13 cellular contexts compared by ENCODE assay signal in genomic region chr10:124493191-124493936, GRCh38. TPM values are rescaled to one million over a fixed set of nuclear protein-coding genes. Genes with fewer than 3 reads are reported as not detected.
DNase-seq lines count a peak whose midpoint lies in the region; ATAC-seq, FAIRE-seq and TF ChIP-seq lines count a peak whose summit lies in the region.
"Had no signal": no experiment of that assay in that cellular context is flagged by ENCODE, and none has a peak within 500 bp of the region (broad histone marks: within the 10 kb centered on the region; RNA-seq: fewer than 3 reads in every experiment).

No MANE protein-coding gene starts in this region.

- peaks cover 1% of the 10 kb centered on the region for H3K36me3 Mint-ChIP-seq in activated naive CD4-positive, alpha-beta T cell treated with anti-CD3 and anti-CD28 coated beads, Interleukin-2, amount 50 U/mL, for 24 hours

- no peaks in the 10 kb centered on the region; the same call in 1 of the 2 replicates for H3K79me1 ChIP-seq in H1 (ENCODE audit: low read depth, low read length)

- peak overlapping the region; percentile 55 for H3K4me3 Mint-ChIP-seq in activated naive CD4-positive, alpha-beta T cell treated with anti-CD3 and anti-CD28 coated beads, Interleukin-2, amount 50 U/mL, for 24 hours

- no peak overlapping the region for H2BK15ac ChIP-seq in H1 (ENCODE audit: low read length)

- no peaks in the 10 kb centered on the region for H3K23me2 ChIP-seq in H1 (ENCODE audit: low read depth, low read length)

- H3K4ac ChIP-seq in H1 (replicated peaks; ENCODE audit: insufficient read length, low read depth, low read length), result no peak overlapping the region

- no peak for TF ChIP-seq POLR2A in H1 (IDR thresholded peaks at IDR 0.05; ENCODE audit: control extremely low read depth in 1 of 2, low read depth in 2 of 2, low read length in 2 of 2)

- no peak overlapping the region for H3K18ac ChIP-seq in H1 (ENCODE audit: extremely low read depth, low read length)

- DNase-seq in activated naive CD4-positive, alpha-beta T cell (lab: John Stamatoyannopoulos, UW), result no peak
- DNase-seq in NCI-H524 treated with DMSO at 0.1 percent for 48 hours (lab: John Stamatoyannopoulos, UW) (peak; percentile 49), H1 (ENCODE audit: low read depth in 1 of 2, low spot score in 2 of 2) (no peak), thoracic aorta (ENCODE audit: low spot score) (no peak), amygdala (lab: John Stamatoyannopoulos, UW) (no peak), cerebellar nuclear complex (lab: John Stamatoyannopoulos, UW) (no peak)
- DNase-seq: activated T-cell treated with anti-CD3 and anti-CD28 coated beads, Interleukin-2, amount 50 U/mL, for 1 hour; foreskin keratinocyte; retina had no signal

- H3K56ac ChIP-seq in H1 (replicated peaks; ENCODE audit: insufficient read length, low read depth, low read length), result no peak overlapping the region

- no peak for FAIRE-seq in H1 (lab: Jason Lieb, UNC)

- no peak overlapping the region for H3K27ac Mint-ChIP-seq in activated naive CD4-positive, alpha-beta T cell treated with anti-CD3 and anti-CD28 coated beads, Interleukin-2, amount 50 U/mL, for 24 hours

- TF ChIP-seq RAD21 in H1 (IDR thresholded peaks at IDR 0.05 in 1 of 2, conservative IDR thresholded peaks at IDR 0.05 in 1 of 2; ENCODE audit: low read depth in 2 of 2, low read length in 2 of 2), result no peak

- no peak overlapping the region for H2BK5ac ChIP-seq in H1 (ENCODE audit: low read depth, low read length)

- H3K4me3 ChIP-seq in H1 (ENCODE audit: extremely low read depth in 1 of 4, insufficient read depth in 2 of 4, low read depth in 3 of 4, low read length in 4 of 4), result no peak overlapping the region
- peak overlapping the region; percentile 20 for H3K4me3 ChIP-seq in thoracic aorta

- H2BK120ac ChIP-seq in H1 (replicated peaks; ENCODE audit: low read depth, low read length), result no peak overlapping the region

- no peaks in the 10 kb centered on the region for H3K9me3 Mint-ChIP-seq in activated naive CD4-positive, alpha-beta T cell treated with anti-CD3 and anti-CD28 coated beads, Interleukin-2, amount 50 U/mL, for 24 hours

- H3K4me1 Mint-ChIP-seq in activated naive CD4-positive, alpha-beta T cell treated with anti-CD3 and anti-CD28 coated beads, Interleukin-2, amount 50 U/mL, for 24 hours, result peaks cover 16% of the 10 kb centered on the region

- no peaks in the 10 kb centered on the region for H4K20me1 ChIP-seq in H1 (replicated peaks in 1 of 2; ENCODE audit: control insufficient read depth in 1 of 2, insufficient read depth in 2 of 2, low read length in 2 of 2)

- H3K14ac ChIP-seq in H1 (ENCODE audit: insufficient read length), result no peak overlapping the region

- TF ChIP-seq CTCF in H1 (IDR thresholded peaks at IDR 0.05; ENCODE audit: control extremely low read depth in 1 of 3, insufficient read depth in 1 of 3, low read depth in 1 of 3, low read length in 3 of 3) (no peak), thoracic aorta (IDR thresholded peaks at IDR 0.05) (no peak)

- H3K79me2 ChIP-seq in H1 (ENCODE audit: control insufficient read depth in 1 of 2, insufficient read depth in 2 of 2, low read length in 2 of 2), result no peaks in the 10 kb centered on the region

- H4K5ac ChIP-seq in H1 (ENCODE audit: insufficient read length, low read depth, low read length), result no peak overlapping the region

- H3K27me3 ChIP-seq in H1 (replicated peaks in 1 of 4; ENCODE audit: control insufficient read depth in 3 of 4, extremely low read depth in 1 of 4, insufficient read depth in 3 of 4, low read length in 3 of 4) (no peaks in the 10 kb centered on the region), thoracic aorta (replicated peaks; ENCODE audit: insufficient read depth) (no peaks in the 10 kb centered on the region)
- H3K27me3 ChIP-seq: foreskin keratinocyte had no signal

- no peak overlapping the region for H2BK20ac ChIP-seq in H1 (ENCODE audit: low read length)

- H3K4me2 ChIP-seq in H1 (ENCODE audit: insufficient read depth in 1 of 2, low read depth in 2 of 2, low read length in 2 of 2), result no peak overlapping the region

- ATAC-seq in thoracic aorta (ENCODE audit: insufficient number of reproducible peaks, low FRiP score, low read depth) (no peak), GM18858 (IDR thresholded peaks at IDR 0.05; ENCODE audit: unreplicated experiment) (no peak)
- ATAC-seq: foreskin keratinocyte had no signal

- H3K27ac ChIP-seq in H1 (ENCODE audit: low read depth, low read length) (no peak overlapping the region), thoracic aorta (no peak overlapping the region)
- H3K27ac ChIP-seq: foreskin keratinocyte, HL-60 had no signal

- H3K23ac ChIP-seq in H1 (ENCODE audit: insufficient read length), result no peak overlapping the region

- WGBS in H1 (ENCODE audit: extremely low coverage in 1 of 2, insufficient coverage in 1 of 2, insufficient read length in 1 of 2, insufficient replicate concordance in 2 of 2, low coverage in 1 of 2, low lambda C conversion rate in 2 of 2, missing lambda C conversion rate in 1 of 2), 2 experiments, result 79% methylated on average over 23 of the region's 23 CpGs; no CpG with 5 or more reads in 1 of the 2 experiments

- H3K9ac ChIP-seq in H1 (replicated peaks in 1 of 4; ENCODE audit: extremely low read depth in 1 of 4, low read depth in 3 of 4, low read length in 3 of 4), result no peak overlapping the region

- 0 out of 2 replicates have a peak overlapping the region, but pooled peaks have one; percentile 27 for H2BK12ac ChIP-seq in H1 (ENCODE audit: low read depth, low read length)

- H3K4me1 ChIP-seq in H1 (replicated peaks in 1 of 4; ENCODE audit: control insufficient read depth in 3 of 4, insufficient read depth in 4 of 4, low read length in 3 of 4) (peaks cover 7 to 25% (median 15%) of the 10 kb centered on the region in 4 experiments; a peak in 6 of 7 replicates), thoracic aorta (ENCODE audit: control insufficient read depth in 1 of 2, low read depth in 2 of 2) (no peaks in the 10 kb centered on the region)
- H3K4me1 ChIP-seq: foreskin keratinocyte had no signal

- CTCF ChIA-PET in H1 (lab: Charles Lee; ENCODE audit: partially characterized antibody), result interaction anchor here (0.7 to 1.6 kb wide), 6 partner anchors 9 to 216 kb away, joined by 3 to 4 read pairs (median 3); no protein-coding TSS in a partner anchor

- H3K36me3 ChIP-seq in H1 (ENCODE audit: control insufficient read depth in 2 of 4, insufficient read depth in 4 of 4, low read length in 3 of 4) (peaks cover 3 to 10% (median 3%) of the 10 kb centered on the region in 4 experiments; a peak in 5 of 8 replicates), thoracic aorta (no peaks in the 10 kb centered on the region)

- H3K9me3 ChIP-seq in H1 (ENCODE audit: insufficient read depth in 2 of 2, low read depth in 1 of 2, low read length in 1 of 2) (no peaks in the 10 kb centered on the region), thoracic aorta (no peaks in the 10 kb centered on the region)

- no peak overlapping the region for H2AFZ ChIP-seq in H1 (ENCODE audit: low read length)

- no peaks in the 10 kb centered on the region for H3K27me3 Mint-ChIP-seq in activated naive CD4-positive, alpha-beta T cell treated with anti-CD3 and anti-CD28 coated beads, Interleukin-2, amount 50 U/mL, for 24 hours

- no peak for TF ChIP-seq EP300 in H1 (IDR thresholded peaks at IDR 0.05; ENCODE audit: borderline replicate concordance in 1 of 2, low read depth in 2 of 2, low read length in 2 of 2)

- no peak overlapping the region for H4K91ac ChIP-seq in H1 (replicated peaks; ENCODE audit: insufficient read length, low read length)

- H2AK5ac ChIP-seq in H1 (ENCODE audit: low read depth, low read length), result no peak overlapping the region

- POLR2A ChIA-PET in H1 (lab: Charles Lee; ENCODE audit: partially characterized antibody), result interaction anchor here (0.7 to 1.0 kb wide), 3 partner anchors 10 to 78 kb away, joined by 3 read pairs; no protein-coding TSS in a partner anchor

- no peak overlapping the region for H4K8ac ChIP-seq in H1 (ENCODE audit: extremely low read depth, insufficient read depth, low read length)

TF ChIP-seq in H1, 55 proteins besides CTCF, POLR2A, EP300 and RAD21 (continues in another document):
- TF ChIP-seq USF2 (IDR thresholded peaks at IDR 0.05; ENCODE audit: low read length) (no peak), TBP (IDR thresholded peaks at IDR 0.05; ENCODE audit: low read depth, low read length) (no peak), E2F6 (IDR thresholded peaks at IDR 0.05) (no peak)

RNA-seq across cellular contexts. Expression of gene LHPP, which starts 31.7 kb away (rescaled TPM):
- total RNA-seq in H1 (2021; fragmentation: NEBNext Ultra II Directional; extraction: Animal tissue kit (Norgen Biotek cat#: 25700)), result 26.0 and 27.5 TPM in 2 replicates
- 45.0 and 50.5 TPM in 2 replicates for polyA plus RNA-seq in H1 (2011; rRNA removed)
- polyA plus RNA-seq in H1 (2011; cell fraction: cytosol; rRNA removed), result 39.2 TPM
- polyA plus RNA-seq in H1 (2011; cell fraction: nucleus; rRNA removed), result 40.4 TPM
- 20.9 to 42.0 TPM (median 37.2 TPM) in 4 replicates for polyA plus RNA-seq in H1 (2012, experiment 1 of 2)
- 36.6 TPM for polyA plus RNA-seq in H1 (2012, experiment 2 of 2)
- 18.9 TPM for polyA plus RNA-seq in H1 (2013, experiment 1 of 2)
- 18.9 TPM for polyA plus RNA-seq in H1 (2013, experiment 2 of 2)
- 19.6 and 21.2 TPM in 2 replicates for polyA minus RNA-seq in H1 (2011; rRNA and poly(A)+ RNA removed)
- 10.4 TPM for polyA minus RNA-seq in H1 (2011; cell fraction: cytosol; rRNA and poly(A)+ RNA removed)
- polyA minus RNA-seq in H1 (2011; cell fraction: nucleus; rRNA and poly(A)+ RNA removed), result 24.9 TPM
- total RNA-seq in thoracic aorta, result 10 to 100 TPM in 1 of 2 donors, 1 to 10 TPM in 1; 7.2 to 24.1 TPM

RNA-seq across cellular contexts. Expression of gene NKX1-2, which starts 43.5 kb away (rescaled TPM):
- 33.9 and 34.9 TPM in 2 replicates for total RNA-seq in H1 (2021; fragmentation: NEBNext Ultra II Directional; extraction: Animal tissue kit (Norgen Biotek cat#: 25700))
- 11.5 and 12.7 TPM in 2 replicates for polyA plus RNA-seq in H1 (2011; rRNA removed)
- polyA plus RNA-seq in H1 (2011; cell fraction: cytosol; rRNA removed), result 17.0 TPM
- polyA plus RNA-seq in H1 (2011; cell fraction: nucleus; rRNA removed), result 9.4 TPM
- 17.0 to 28.5 TPM (median 22.6 TPM) in 4 replicates for polyA plus RNA-seq in H1 (2012, experiment 1 of 2)
- polyA plus RNA-seq in H1 (2012, experiment 2 of 2), result 25.6 TPM
- 22.8 TPM for polyA plus RNA-seq in H1 (2013, experiment 1 of 2)
- polyA plus RNA-seq in H1 (2013, experiment 2 of 2), result 23.9 TPM
- 18.1 and 19.2 TPM in 2 replicates for polyA minus RNA-seq in H1 (2011; rRNA and poly(A)+ RNA removed)
- polyA minus RNA-seq in H1 (2011; cell fraction: cytosol; rRNA and poly(A)+ RNA removed), result 29.8 TPM
- polyA minus RNA-seq in H1 (2011; cell fraction: nucleus; rRNA and poly(A)+ RNA removed), result 15.2 TPM
- total RNA-seq in thoracic aorta, result not detected
- total RNA-seq: H4 had no signal

Comparison
In these comparisons a context has a peak if more than half of its experiments do, and no peak if none do; other contexts are left out.
1. RNA of gene NKX1-2, which starts 43.5 kb away (total RNA-seq): 33.9 to 34.9 TPM in H1; not detected in thoracic aorta; every median in the first group is over 10 times any median in the second.